In the genomic region with DNA sequence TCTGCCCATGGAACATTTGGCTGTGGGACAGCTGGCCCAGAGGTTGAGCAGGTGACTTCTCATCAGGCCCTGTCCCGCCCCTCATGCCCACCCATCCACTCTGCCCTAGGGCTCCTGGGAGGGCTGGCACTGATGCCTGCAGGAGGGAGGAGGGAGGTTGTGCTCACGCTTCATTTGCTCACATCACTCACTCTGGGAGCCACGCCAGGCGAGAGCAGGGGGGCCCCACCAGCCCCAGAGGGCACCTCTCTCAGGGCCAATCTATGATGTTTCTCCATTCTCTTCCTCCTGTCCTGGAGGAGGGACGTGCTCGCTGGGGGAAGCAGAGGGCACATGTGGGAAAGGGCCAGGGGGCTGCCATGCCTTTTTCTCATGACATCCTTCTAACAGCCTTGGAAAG, we compare ENCODE assay signal across 16 cellular contexts. TPM values are rescaled to one million over a fixed set of nuclear protein-coding genes. Genes with fewer than 3 reads are reported as not detected.
"Had no signal": no experiment of that assay in that cellular context is flagged by ENCODE, and none has a peak within 500 bp of the region (broad histone marks: within the 10 kb centered on the region; RNA-seq: fewer than 3 reads in every experiment).

No MANE protein-coding gene starts in this region.

- H3K27me3 ChIP-seq: right lobe of liver had no signal

- H3K27ac Mint-ChIP-seq: activated naive CD4-positive, alpha-beta T cell treated with anti-CD3 and anti-CD28 coated beads, Interleukin-2, amount 50 U/mL, for 72 hours; brain; dendritic cell treated with granulocyte-macrophage colony-stimulating factor and Interleukin-4, amounts not matched to agents 40 ng/mL and 50 ng/mL, for 4 days; effector memory CD8-positive, alpha-beta T cell; naive thymus-derived CD4-positive, alpha-beta T cell; progenitor cell of endocrine pancreas had no signal

- H3K36me3 ChIP-seq: right lobe of liver, suprapubic skin had no signal

- H3K4me3 Mint-ChIP-seq: brain; dendritic cell treated with granulocyte-macrophage colony-stimulating factor and Interleukin-4, amounts not matched to agents 40 ng/mL and 50 ng/mL, for 4 days; effector memory CD8-positive, alpha-beta T cell; naive thymus-derived CD4-positive, alpha-beta T cell had no signal

- H3K9me3 ChIP-seq: right lobe of liver, suprapubic skin had no signal

- H3K4me3 ChIP-seq: lung, right lobe of liver, suprapubic skin had no signal

- ATAC-seq: activated CD4-positive, CD25-positive, alpha-beta regulatory T cell treated with anti-CD3 and anti-CD28 coated beads, Interleukin-2, amount 50 U/mL, for 24 hours; activated naive CD4-positive, alpha-beta T cell treated with anti-CD3 and anti-CD28 coated beads, Interleukin-2, amount 50 U/mL, for 72 hours; effector memory CD8-positive, alpha-beta T cell; naive thymus-derived CD4-positive, alpha-beta T cell had no signal

- H3K4me1 ChIP-seq: right lobe of liver, suprapubic skin had no signal

- DNase-seq: amniotic stem cell; effector memory CD8-positive, alpha-beta T cell; naive thymus-derived CD4-positive, alpha-beta T cell; nucleus accumbens; right lobe of liver; stimulated activated CD4-positive, alpha-beta T cell treated with anti-CD3 and anti-CD28 coated beads, Interleukin-2, amount 100 ng/mL, for 24 hours; stimulated activated naive CD4-positive, alpha-beta T cell had no signal

- H3K27ac ChIP-seq: right lobe of liver, suprapubic skin had no signal

- H3K9me3 Mint-ChIP-seq: activated naive CD4-positive, alpha-beta T cell treated with anti-CD3 and anti-CD28 coated beads, Interleukin-2, amount 50 U/mL, for 72 hours; brain; dendritic cell treated with granulocyte-macrophage colony-stimulating factor and Interleukin-4, amounts not matched to agents 40 ng/mL and 50 ng/mL, for 4 days; effector memory CD8-positive, alpha-beta T cell had no signal

RNA-seq across cellular contexts. Expression of a gene that starts 10.9 kb away (rescaled TPM):
- total RNA-seq: epithelial cell of proximal tubule; glomerular endothelial cell; naive thymus-derived CD4-positive, alpha-beta T cell; right lobe of liver had no signal
- polyA plus RNA-seq: naive thymus-derived CD4-positive, alpha-beta T cell had no signal
